7 cellular contexts compared by ENCODE assay signal in the genomic region with DNA sequence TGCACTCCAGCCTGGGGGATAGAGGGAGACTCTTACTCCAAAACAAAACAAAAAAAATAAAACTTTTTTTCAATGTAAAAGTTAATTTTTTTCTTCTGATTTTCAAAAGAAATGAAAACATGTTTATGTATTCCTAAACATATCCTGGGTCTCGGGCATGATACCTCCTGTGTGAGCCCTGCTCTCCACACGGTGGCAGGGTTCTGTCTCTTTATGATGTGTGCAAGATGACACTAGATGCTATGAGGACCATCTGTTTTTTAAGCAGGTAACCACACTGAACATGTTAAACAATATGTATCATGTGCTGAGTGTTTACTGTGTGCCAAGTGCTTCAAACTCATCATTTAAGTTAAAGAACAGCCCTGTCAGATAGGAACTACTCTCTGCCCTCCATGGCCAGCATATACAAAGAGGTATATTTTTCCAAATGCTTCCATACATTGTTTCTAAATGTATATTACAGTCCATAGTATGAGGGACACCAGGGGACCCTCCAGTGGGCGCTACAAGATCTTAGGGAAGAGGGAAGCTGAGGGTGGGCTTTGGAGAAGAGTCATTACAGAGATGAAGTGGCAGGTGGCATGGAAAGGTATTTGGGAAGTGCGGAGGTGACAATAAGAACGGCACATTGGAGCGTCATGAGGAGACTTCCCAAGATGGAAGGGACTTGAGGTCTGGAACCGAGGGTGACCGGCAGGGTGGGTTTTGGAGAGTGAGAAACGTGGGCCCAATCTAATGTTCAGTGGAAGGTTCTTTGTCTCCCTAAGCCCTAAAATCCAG.
DNase-seq lines count a peak whose midpoint lies in the region; ATAC-seq and TF ChIP-seq lines count a peak whose summit lies in the region.

No MANE protein-coding gene starts in this region.

- H3K4me1 Mint-ChIP-seq in stimulated activated naive B cell treated with anti-CD40 and anti-IgM and Interleukin-4, amounts not matched to agents 10 μg/mL and 1 μg/mL and 100 μg/mL, for 72 hours: peaks cover 18 to 23% of the 10 kb centered on the region in 2 donors

- H3K4me3 ChIP-seq in choroid plexus epithelial cell (ENCODE audit: low read depth, low read length): no peak overlapping the region

- peak overlapping the region; percentile 4 for H3K27ac Mint-ChIP-seq in stimulated activated naive B cell treated with anti-CD40 and anti-IgM and Interleukin-4, amounts not matched to agents 10 μg/mL and 1 μg/mL and 100 μg/mL, for 72 hours

- no peaks in the 10 kb centered on the region for H3K9me3 Mint-ChIP-seq in stimulated activated naive B cell treated with anti-CD40 and anti-IgM and Interleukin-4, amounts not matched to agents 10 μg/mL and 1 μg/mL and 100 μg/mL, for 72 hours

- peak; percentile 59 for ATAC-seq in HG02798 (IDR thresholded peaks at IDR 0.05; ENCODE audit: poor library complexity, unreplicated experiment)
- ATAC-seq in stimulated activated naive B cell treated with anti-CD40 and anti-IgM and Interleukin-4, amounts not matched to agents 10 μg/mL and 1 μg/mL and 100 μg/mL, for 72 hours (replicated peaks): peak; percentile 49 to 63
- no peak for ATAC-seq in HG03135 (IDR thresholded peaks at IDR 0.05; ENCODE audit: unreplicated experiment)

- no peaks in the 10 kb centered on the region for H3K27me3 Mint-ChIP-seq in stimulated activated naive B cell treated with anti-CD40 and anti-IgM and Interleukin-4, amounts not matched to agents 10 μg/mL and 1 μg/mL and 100 μg/mL, for 72 hours

- H3K4me3 Mint-ChIP-seq in stimulated activated naive B cell treated with anti-CD40 and anti-IgM and Interleukin-4, amounts not matched to agents 10 μg/mL and 1 μg/mL and 100 μg/mL, for 72 hours: no peak overlapping the region

- TF ChIP-seq CTCF in choroid plexus epithelial cell (conservative IDR thresholded peaks at IDR 0.05; ENCODE audit: low read depth, low read length): peak; percentile 60

- DNase-seq in GDM1 (lab: John Stamatoyannopoulos, UW) (peak; percentile 54), NCI-H69 (lab: John Stamatoyannopoulos, UW) (peak; percentile 78), choroid plexus epithelial cell (ENCODE audit: low read depth) (peak; percentile 56), cortex of kidney (lab: John Stamatoyannopoulos, UW) (no peak)
- DNase-seq in stimulated activated naive B cell treated with anti-CD40 and anti-IgM and Interleukin-4, amounts not matched to agents 10 μg/mL and 1 μg/mL and 100 μg/mL, for 72 hours: no peak

- H3K36me3 Mint-ChIP-seq in stimulated activated naive B cell treated with anti-CD40 and anti-IgM and Interleukin-4, amounts not matched to agents 10 μg/mL and 1 μg/mL and 100 μg/mL, for 72 hours: no peaks in the 10 kb centered on the region

Comparison
In these comparisons a context has a peak if more than half of its experiments do, and no peak if none do; other contexts are left out.
1. DNase-seq: peak in GDM1 (single experiment), NCI-H69 (single experiment) and choroid plexus epithelial cell (single experiment); none in stimulated activated naive B cell treated with anti-CD40 and anti-IgM and Interleukin-4, amounts not matched to agents 10 μg/mL and 1 μg/mL and 100 μg/mL, for 72 hours (single experiment) and cortex of kidney (single experiment).